ENCODE assay signal across 14 cellular contexts in genomic region chr19:3183721-3184641, GRCh38. TPM values are rescaled to one million over a fixed set of nuclear protein-coding genes. Genes with fewer than 3 reads are reported as not detected.
DNase-seq lines count a peak whose midpoint lies in the region; FAIRE-seq and TF ChIP-seq lines count a peak whose summit lies in the region.
"Had no signal": no experiment of that assay in that cellular context is flagged by ENCODE, and none has a peak within 500 bp of the region (broad histone marks: within the 10 kb centered on the region; RNA-seq: fewer than 3 reads in every experiment).

No MANE protein-coding gene starts in this region.

- peaks cover 6% of the 10 kb centered on the region for H3K79me1 ChIP-seq in trophoblast cell (ENCODE audit: low read length)

- H2BK120ac ChIP-seq in trophoblast cell (ENCODE audit: insufficient read depth, low read length, poor library complexity): no peak overlapping the region

- peaks cover 36% of the 10 kb centered on the region for H3K4me1 Mint-ChIP-seq in T-helper 1 cell treated with Interleukin-12 subunit alpha and Interleukin-12 subunit beta and Interleukin-4 antibody, amounts not matched to agents 30 μg/mL and 1 μg/mL, for 36 hours (ENCODE audit: low read depth)

- no peak overlapping the region for H3K18ac ChIP-seq in trophoblast cell (ENCODE audit: low read length)

- H3K36me3 Mint-ChIP-seq in T-helper 1 cell treated with Interleukin-12 subunit alpha and Interleukin-12 subunit beta and Interleukin-4 antibody, amounts not matched to agents 30 μg/mL and 1 μg/mL, for 36 hours (ENCODE audit: low read depth): peaks cover 43% of the 10 kb centered on the region

- no peak overlapping the region for H2AFZ ChIP-seq in trophoblast cell (ENCODE audit: insufficient read depth, low read length, poor library complexity)

- H3K27ac Mint-ChIP-seq in T-helper 1 cell treated with Interleukin-12 subunit alpha and Interleukin-12 subunit beta and Interleukin-4 antibody, amounts not matched to agents 30 μg/mL and 1 μg/mL, for 36 hours: peak overlapping the region; percentile 64

- H3K4me3 ChIP-seq in bronchial epithelial cell (ENCODE audit: low read depth, low read length) (no peak overlapping the region), trophoblast cell (ENCODE audit: low read depth, low read length) (no peak overlapping the region)

- no peaks in the 10 kb centered on the region for H3K9me3 ChIP-seq in trophoblast cell (ENCODE audit: insufficient read depth, low read depth, low read length)

- no peak overlapping the region for H3K14ac ChIP-seq in trophoblast cell (ENCODE audit: low read length)

- WGBS in trophoblast cell (ENCODE audit: extremely low coverage, insufficient coverage, insufficient read length): no CpG with 5 or more reads among the region's 13 CpGs

- H3K4me2 ChIP-seq in trophoblast cell (ENCODE audit: low read length): no peak overlapping the region

- H2AK5ac ChIP-seq in trophoblast cell (ENCODE audit: low read length): peak overlapping the region; percentile 38

- H3K27me3 ChIP-seq in bronchial epithelial cell (ENCODE audit: control insufficient read depth, insufficient read depth, low read length) (no peaks in the 10 kb centered on the region), trophoblast cell (ENCODE audit: insufficient read depth, low read length) (no peaks in the 10 kb centered on the region)

- no peak for DNase-seq in T-helper 1 cell
- peak; percentile 32 for DNase-seq in OCI-M1 (lab: John Stamatoyannopoulos, UW)
- DNase-seq in bronchial epithelial cell (ENCODE audit: low read depth): no peak
- no peak for DNase-seq in trophoblast cell
- DNase-seq in NCI-H1694 treated with DMSO at 0.1 percent for 48 hours (lab: John Stamatoyannopoulos, UW): no peak
- DNase-seq in NCI-H1048 (lab: John Stamatoyannopoulos, UW): no peak
- no peak for DNase-seq in Kasumi-1 (lab: John Stamatoyannopoulos, UW)
- DNase-seq: NCI-H1930 had no signal

- H2BK5ac ChIP-seq in trophoblast cell (ENCODE audit: low read depth, low read length, poor library complexity): no peak overlapping the region

- H3K23ac ChIP-seq in trophoblast cell (ENCODE audit: low read length): no peak overlapping the region

- H3K36me3 ChIP-seq in bronchial epithelial cell (ENCODE audit: control insufficient read depth, insufficient read depth, low read length): peaks cover 1% of the 10 kb centered on the region
- H3K36me3 ChIP-seq in trophoblast cell (ENCODE audit: control insufficient read depth in 1 of 2, insufficient read depth in 2 of 2, low read length in 2 of 2): peaks cover 5 to 8% of the 10 kb centered on the region in 2 experiments

- TF ChIP-seq CTCF in bronchial epithelial cell (IDR thresholded peaks at IDR 0.05; ENCODE audit: insufficient read depth, low read length, severe bottlenecking): no peak

- peak overlapping the region; percentile 88 for H3K4me3 Mint-ChIP-seq in T-helper 1 cell treated with Interleukin-12 subunit alpha and Interleukin-12 subunit beta and Interleukin-4 antibody, amounts not matched to agents 30 μg/mL and 1 μg/mL, for 36 hours

- no peaks in the 10 kb centered on the region for H3K27me3 Mint-ChIP-seq in T-helper 1 cell treated with Interleukin-12 subunit alpha and Interleukin-12 subunit beta and Interleukin-4 antibody, amounts not matched to agents 30 μg/mL and 1 μg/mL, for 36 hours (ENCODE audit: low read depth)

- H3K79me2 ChIP-seq in trophoblast cell (ENCODE audit: control insufficient read depth, insufficient read depth, low read length, poor library complexity): peaks cover 16% of the 10 kb centered on the region

- H3K27ac ChIP-seq in trophoblast cell (ENCODE audit: low read depth, low read length): no peak overlapping the region

- H4K12ac ChIP-seq in trophoblast cell (ENCODE audit: low read depth, low read length): peak overlapping the region; percentile 98

- peaks cover 11 to 15% of the 10 kb centered on the region in 2 experiments for H3K4me1 ChIP-seq in trophoblast cell (ENCODE audit: control insufficient read depth in 1 of 2, insufficient read depth in 2 of 2, low read length in 2 of 2)

- peak overlapping the region; percentile 48 for H4K91ac ChIP-seq in trophoblast cell (ENCODE audit: low read depth, low read length)

- peak overlapping the region; percentile 97 for H4K8ac ChIP-seq in trophoblast cell (ENCODE audit: low read depth, low read length)

- H3K4ac ChIP-seq in trophoblast cell (ENCODE audit: low read depth, low read length): no peak overlapping the region

- H3K9me3 Mint-ChIP-seq in T-helper 1 cell treated with Interleukin-12 subunit alpha and Interleukin-12 subunit beta and Interleukin-4 antibody, amounts not matched to agents 30 μg/mL and 1 μg/mL, for 36 hours: no peaks in the 10 kb centered on the region

- no peak overlapping the region for H2BK12ac ChIP-seq in trophoblast cell (ENCODE audit: low read length)

- FAIRE-seq in bronchial epithelial cell (lab: Jason Lieb, UNC): peak; percentile 50
- FAIRE-seq: endometrium, RCC 7860 had no signal

- no peak overlapping the region for H3K9ac ChIP-seq in trophoblast cell (ENCODE audit: low read length)

RNA-seq across cellular contexts. Expression of gene NCLN, which starts 1.7 kb away (rescaled TPM):
- 37.9 and 41.6 TPM in 2 replicates for total RNA-seq in bronchial epithelial cell
- polyA plus RNA-seq in trophoblast cell (2013): 46.0 and 49.1 TPM in 2 replicates

RNA-seq across cellular contexts. Expression of gene S1PR4, which starts 5.4 kb away (rescaled TPM):
- 0.26 and 0.90 TPM in 2 replicates for total RNA-seq in bronchial epithelial cell
- not detected in 2 replicates for polyA plus RNA-seq in trophoblast cell (2013)

RNA-seq across cellular contexts. Expression of gene CELF5, which starts 40.5 kb away (rescaled TPM):
- not detected in 2 replicates for total RNA-seq in bronchial epithelial cell
- polyA plus RNA-seq in trophoblast cell (2013): 0.16 and 0.22 TPM in 2 replicates
- total RNA-seq: A172, HT1080, mesenteric fat pad had no signal

RNA-seq across cellular contexts. Expression of gene GNA15, which starts 48.1 kb away (rescaled TPM):
- total RNA-seq in bronchial epithelial cell: 85.0 and 106 TPM in 2 replicates
- polyA plus RNA-seq in trophoblast cell (2013): 0.03 TPM in 1 of 2 replicates, not detected in the other
